In the genomic region with DNA sequence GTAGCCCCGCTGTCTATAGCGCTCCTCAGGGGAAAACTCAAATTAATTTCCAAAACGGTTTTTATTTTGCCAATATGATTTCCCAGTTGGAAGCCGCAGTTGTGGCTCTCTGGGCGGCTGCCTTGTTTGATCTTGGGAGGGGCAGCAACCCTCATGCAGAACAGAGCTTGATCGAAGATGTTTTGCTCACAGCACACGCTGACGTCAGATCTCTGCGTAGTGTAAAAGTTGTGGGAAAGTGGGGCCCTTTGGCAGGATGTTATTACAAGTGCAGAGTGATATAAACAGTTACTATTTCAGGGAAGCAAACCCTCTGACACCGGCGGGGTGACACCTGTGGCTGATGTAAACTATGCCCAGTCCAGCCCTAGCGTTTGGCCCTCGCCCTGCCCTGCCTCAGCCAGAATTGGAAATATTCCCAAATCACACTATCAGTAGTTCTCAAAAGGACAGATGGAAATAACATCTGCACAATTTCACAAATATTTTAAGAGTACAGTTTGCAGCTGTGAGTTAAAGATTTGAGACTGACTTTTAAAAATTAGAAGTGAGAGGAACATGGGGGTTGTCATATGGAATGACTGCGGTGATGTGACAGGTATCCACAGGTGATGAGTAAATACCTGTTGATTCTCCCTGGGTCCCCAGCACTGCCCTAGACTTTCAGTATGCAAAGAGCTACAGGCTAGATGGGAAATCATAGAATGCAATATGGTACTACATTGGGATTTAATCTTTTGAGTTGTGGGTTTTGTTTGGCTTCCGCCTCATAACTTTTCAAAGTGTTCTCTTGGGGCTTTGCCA, we compare ENCODE assay signal across 1 cellular context.
TF ChIP-seq lines count a peak whose summit lies in the region.

No MANE protein-coding gene starts in this region.

TF ChIP-seq in GM23338, 12 proteins besides CTCF, POLR2A, EP300 and RAD21 (continued from another document):
- TF ChIP-seq, protein P1, sequence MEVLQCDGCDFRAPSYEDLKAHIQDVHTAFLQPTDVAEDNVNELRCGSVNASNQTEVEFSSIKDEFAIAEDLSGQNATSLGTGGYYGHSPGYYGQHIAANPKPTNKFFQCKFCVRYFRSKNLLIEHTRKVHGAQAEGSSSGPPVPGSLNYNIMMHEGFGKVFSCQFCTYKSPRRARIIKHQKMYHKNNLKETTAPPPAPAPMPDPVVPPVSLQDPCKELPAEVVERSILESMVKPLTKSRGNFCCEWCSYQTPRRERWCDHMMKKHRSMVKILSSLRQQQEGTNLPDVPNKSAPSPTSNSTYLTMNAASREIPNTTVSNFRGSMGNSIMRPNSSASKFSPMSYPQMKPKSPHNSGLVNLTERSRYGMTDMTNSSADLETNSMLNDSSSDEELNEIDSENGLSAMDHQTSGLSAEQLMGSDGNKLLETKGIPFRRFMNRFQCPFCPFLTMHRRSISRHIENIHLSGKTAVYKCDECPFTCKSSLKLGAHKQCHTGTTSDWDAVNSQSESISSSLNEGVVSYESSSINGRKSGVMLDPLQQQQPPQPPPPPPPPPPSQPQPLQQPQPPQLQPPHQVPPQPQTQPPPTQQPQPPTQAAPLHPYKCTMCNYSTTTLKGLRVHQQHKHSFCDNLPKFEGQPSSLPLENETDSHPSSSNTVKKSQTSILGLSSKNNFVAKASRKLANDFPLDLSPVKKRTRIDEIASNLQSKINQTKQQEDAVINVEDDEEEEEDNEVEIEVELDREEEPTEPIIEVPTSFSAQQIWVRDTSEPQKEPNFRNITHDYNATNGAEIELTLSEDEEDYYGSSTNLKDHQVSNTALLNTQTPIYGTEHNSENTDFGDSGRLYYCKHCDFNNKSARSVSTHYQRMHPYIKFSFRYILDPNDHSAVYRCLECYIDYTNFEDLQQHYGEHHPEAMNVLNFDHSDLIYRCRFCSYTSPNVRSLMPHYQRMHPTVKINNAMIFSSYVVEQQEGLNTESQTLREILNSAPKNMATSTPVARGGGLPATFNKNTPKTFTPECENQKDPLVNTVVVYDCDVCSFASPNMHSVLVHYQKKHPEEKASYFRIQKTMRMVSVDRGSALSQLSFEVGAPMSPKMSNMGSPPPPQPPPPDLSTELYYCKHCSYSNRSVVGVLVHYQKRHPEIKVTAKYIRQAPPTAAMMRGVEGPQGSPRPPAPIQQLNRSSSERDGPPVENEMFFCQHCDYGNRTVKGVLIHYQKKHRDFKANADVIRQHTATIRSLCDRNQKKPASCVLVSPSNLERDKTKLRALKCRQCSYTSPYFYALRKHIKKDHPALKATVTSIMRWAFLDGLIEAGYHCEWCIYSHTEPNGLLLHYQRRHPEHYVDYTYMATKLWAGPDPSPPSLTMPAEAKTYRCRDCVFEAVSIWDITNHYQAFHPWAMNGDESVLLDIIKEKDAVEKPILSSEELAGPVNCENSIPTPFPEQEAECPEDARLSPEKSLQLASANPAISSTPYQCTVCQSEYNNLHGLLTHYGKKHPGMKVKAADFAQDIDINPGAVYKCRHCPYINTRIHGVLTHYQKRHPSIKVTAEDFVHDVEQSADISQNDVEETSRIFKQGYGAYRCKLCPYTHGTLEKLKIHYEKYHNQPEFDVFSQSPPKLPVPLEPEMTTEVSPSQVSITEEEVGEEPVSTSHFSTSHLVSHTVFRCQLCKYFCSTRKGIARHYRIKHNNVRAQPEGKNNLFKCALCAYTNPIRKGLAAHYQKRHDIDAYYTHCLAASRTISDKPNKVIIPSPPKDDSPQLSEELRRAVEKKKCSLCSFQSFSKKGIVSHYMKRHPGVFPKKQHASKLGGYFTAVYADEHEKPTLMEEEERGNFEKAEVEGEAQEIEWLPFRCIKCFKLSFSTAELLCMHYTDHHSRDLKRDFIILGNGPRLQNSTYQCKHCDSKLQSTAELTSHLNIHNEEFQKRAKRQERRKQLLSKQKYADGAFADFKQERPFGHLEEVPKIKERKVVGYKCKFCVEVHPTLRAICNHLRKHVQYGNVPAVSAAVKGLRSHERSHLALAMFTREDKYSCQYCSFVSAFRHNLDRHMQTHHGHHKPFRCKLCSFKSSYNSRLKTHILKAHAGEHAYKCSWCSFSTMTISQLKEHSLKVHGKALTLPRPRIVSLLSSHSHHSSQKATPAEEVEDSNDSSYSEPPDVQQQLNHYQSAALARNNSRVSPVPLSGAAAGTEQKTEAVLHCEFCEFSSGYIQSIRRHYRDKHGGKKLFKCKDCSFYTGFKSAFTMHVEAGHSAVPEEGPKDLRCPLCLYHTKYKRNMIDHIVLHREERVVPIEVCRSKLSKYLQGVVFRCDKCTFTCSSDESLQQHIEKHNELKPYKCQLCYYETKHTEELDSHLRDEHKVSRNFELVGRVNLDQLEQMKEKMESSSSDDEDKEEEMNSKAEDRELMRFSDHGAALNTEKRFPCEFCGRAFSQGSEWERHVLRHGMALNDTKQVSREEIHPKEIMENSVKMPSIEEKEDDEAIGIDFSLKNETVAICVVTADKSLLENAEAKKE (CRISPR knock-in tag; IDR thresholded peaks at IDR 0.05): no peak
- TF ChIP-seq, protein P2, sequence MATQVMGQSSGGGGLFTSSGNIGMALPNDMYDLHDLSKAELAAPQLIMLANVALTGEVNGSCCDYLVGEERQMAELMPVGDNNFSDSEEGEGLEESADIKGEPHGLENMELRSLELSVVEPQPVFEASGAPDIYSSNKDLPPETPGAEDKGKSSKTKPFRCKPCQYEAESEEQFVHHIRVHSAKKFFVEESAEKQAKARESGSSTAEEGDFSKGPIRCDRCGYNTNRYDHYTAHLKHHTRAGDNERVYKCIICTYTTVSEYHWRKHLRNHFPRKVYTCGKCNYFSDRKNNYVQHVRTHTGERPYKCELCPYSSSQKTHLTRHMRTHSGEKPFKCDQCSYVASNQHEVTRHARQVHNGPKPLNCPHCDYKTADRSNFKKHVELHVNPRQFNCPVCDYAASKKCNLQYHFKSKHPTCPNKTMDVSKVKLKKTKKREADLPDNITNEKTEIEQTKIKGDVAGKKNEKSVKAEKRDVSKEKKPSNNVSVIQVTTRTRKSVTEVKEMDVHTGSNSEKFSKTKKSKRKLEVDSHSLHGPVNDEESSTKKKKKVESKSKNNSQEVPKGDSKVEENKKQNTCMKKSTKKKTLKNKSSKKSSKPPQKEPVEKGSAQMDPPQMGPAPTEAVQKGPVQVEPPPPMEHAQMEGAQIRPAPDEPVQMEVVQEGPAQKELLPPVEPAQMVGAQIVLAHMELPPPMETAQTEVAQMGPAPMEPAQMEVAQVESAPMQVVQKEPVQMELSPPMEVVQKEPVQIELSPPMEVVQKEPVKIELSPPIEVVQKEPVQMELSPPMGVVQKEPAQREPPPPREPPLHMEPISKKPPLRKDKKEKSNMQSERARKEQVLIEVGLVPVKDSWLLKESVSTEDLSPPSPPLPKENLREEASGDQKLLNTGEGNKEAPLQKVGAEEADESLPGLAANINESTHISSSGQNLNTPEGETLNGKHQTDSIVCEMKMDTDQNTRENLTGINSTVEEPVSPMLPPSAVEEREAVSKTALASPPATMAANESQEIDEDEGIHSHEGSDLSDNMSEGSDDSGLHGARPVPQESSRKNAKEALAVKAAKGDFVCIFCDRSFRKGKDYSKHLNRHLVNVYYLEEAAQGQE (IDR thresholded peaks at IDR 0.05; ENCODE audit: unreplicated experiment): no peak
- TF ChIP-seq ZNF331 (CRISPR knock-in tag; IDR thresholded peaks at IDR 0.05; ENCODE audit: low read depth) (no peak), STAT1 (IDR thresholded peaks at IDR 0.05; ENCODE audit: unreplicated experiment) (no peak), NANOG (IDR thresholded peaks at IDR 0.05; ENCODE audit: borderline replicate concordance) (no peak), ZNF114 (CRISPR knock-in tag; IDR thresholded peaks at IDR 0.05) (no peak), EZH2phosphoT487 (IDR thresholded peaks at IDR 0.05; ENCODE audit: unreplicated experiment) (no peak), POLR2AphosphoS5 (IDR thresholded peaks at IDR 0.05; ENCODE audit: low read depth) (no peak)
- TF ChIP-seq, protein P3, sequence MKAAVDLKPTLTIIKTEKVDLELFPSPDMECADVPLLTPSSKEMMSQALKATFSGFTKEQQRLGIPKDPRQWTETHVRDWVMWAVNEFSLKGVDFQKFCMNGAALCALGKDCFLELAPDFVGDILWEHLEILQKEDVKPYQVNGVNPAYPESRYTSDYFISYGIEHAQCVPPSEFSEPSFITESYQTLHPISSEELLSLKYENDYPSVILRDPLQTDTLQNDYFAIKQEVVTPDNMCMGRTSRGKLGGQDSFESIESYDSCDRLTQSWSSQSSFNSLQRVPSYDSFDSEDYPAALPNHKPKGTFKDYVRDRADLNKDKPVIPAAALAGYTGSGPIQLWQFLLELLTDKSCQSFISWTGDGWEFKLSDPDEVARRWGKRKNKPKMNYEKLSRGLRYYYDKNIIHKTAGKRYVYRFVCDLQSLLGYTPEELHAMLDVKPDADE (IDR thresholded peaks at IDR 0.05): no peak
